ENCODE assay signal across 8 cellular contexts in the genomic region with DNA sequence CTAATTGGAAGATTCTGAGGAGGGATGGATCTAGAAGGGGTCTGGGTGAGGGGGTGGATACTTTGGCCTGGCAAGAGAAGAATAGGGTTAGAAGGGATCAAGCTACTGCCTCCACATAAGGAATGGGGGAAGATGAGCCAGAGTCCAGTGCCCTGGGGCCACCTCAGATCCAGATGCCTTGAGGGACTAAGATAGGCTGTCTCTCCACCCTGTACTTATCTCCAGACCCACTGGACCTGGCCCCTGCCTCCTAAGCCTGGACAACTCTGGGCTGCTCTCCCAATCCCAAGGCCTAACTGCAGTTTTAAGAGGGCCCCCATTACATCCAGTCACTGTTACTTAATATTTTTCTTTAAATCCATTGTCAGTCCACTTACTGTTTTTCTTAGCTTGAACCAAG. TPM values are rescaled to one million over a fixed set of nuclear protein-coding genes. Genes with fewer than 3 reads are reported as not detected.
DNase-seq lines count a peak whose midpoint lies in the region; ATAC-seq and TF ChIP-seq lines count a peak whose summit lies in the region.

No MANE protein-coding gene starts in this region.

- H3K27ac Mint-ChIP-seq in activated T-helper 1 cell treated with anti-CD3 and anti-CD28 coated beads, Interleukin-12 subunit alpha, Interleukin-12 subunit beta, Interleukin-2, Interleukin-4 antibody, amounts not matched to agents 30 ng/mL and 10 ng/mL and 1 ng/mL, durations not matched to agents 14 hours and 24 hours and 36 hours: peak overlapping the region; percentile 80
- peak overlapping the region; percentile 82 for H3K27ac Mint-ChIP-seq in stimulated activated memory B cell treated with anti-CD40 and anti-IgM and Interleukin-4, amounts not matched to agents 10 μg/mL and 1 μg/mL and 100 μg/mL, for 72 hours

- POLR2A ChIA-PET in HEK293 (lab: Yijun Ruan, JAX): interaction anchor here (2.0 kb wide), 1 partner anchor 16 kb away, joined by 11 read pairs; no protein-coding TSS in a partner anchor

- TF ChIP-seq CTCF in HEK293 (tag by site-specific recombination; IDR thresholded peaks at IDR 0.05): no peak

- peak overlapping the region; percentile 82 for H3K4me3 ChIP-seq in HEK293 (ENCODE audit: low read depth, low read length)
- peak overlapping the region; percentile 87 for H3K4me3 ChIP-seq in iPS-11a (ENCODE audit: low read depth, low read length)

- CTCF ChIA-PET in HEK293 (lab: Yijun Ruan, JAX): interaction anchor here (0.6 to 1.6 kb wide), 2 partner anchors 30 to 84 kb away, joined by 3 read pairs; no protein-coding TSS in a partner anchor

- no peaks in the 10 kb centered on the region for H3K4me1 ChIP-seq in HEK293 (ENCODE audit: control insufficient read depth, insufficient read depth, low read length)

- peaks cover 6% of the 10 kb centered on the region for H3K36me3 Mint-ChIP-seq in activated T-helper 1 cell treated with anti-CD3 and anti-CD28 coated beads, Interleukin-12 subunit alpha, Interleukin-12 subunit beta, Interleukin-2, Interleukin-4 antibody, amounts not matched to agents 30 ng/mL and 10 ng/mL and 1 ng/mL, durations not matched to agents 14 hours and 24 hours and 36 hours (ENCODE audit: low read depth)
- peaks cover 11% of the 10 kb centered on the region for H3K36me3 Mint-ChIP-seq in stimulated activated memory B cell treated with anti-CD40 and anti-IgM and Interleukin-4, amounts not matched to agents 10 μg/mL and 1 μg/mL and 100 μg/mL, for 72 hours

- no peaks in the 10 kb centered on the region for H3K9me3 ChIP-seq in HEK293 (ENCODE audit: control insufficient read depth, insufficient read depth, low read depth, low read length)

- ATAC-seq in stimulated activated memory B cell treated with anti-CD40 and anti-IgM and Interleukin-4, amounts not matched to agents 10 μg/mL and 1 μg/mL and 100 μg/mL, for 72 hours: no peak
- no peak for ATAC-seq in HG02852 (IDR thresholded peaks at IDR 0.05; ENCODE audit: unreplicated experiment)
- ATAC-seq in GM19397 (IDR thresholded peaks at IDR 0.05; ENCODE audit: unreplicated experiment): no peak

- peaks cover 0 to 18% of the 10 kb centered on the region in 2 experiments; a peak in 2 of 3 replicates for H3K36me3 ChIP-seq in HEK293 (ENCODE audit: control insufficient read depth in 2 of 2, insufficient read depth in 1 of 2, low read length in 2 of 2)

- peak overlapping the region; percentile 95 for H3K4me3 Mint-ChIP-seq in activated T-helper 1 cell treated with anti-CD3 and anti-CD28 coated beads, Interleukin-12 subunit alpha, Interleukin-12 subunit beta, Interleukin-2, Interleukin-4 antibody, amounts not matched to agents 30 ng/mL and 10 ng/mL and 1 ng/mL, durations not matched to agents 14 hours and 24 hours and 36 hours
- peak overlapping the region; percentile 99 for H3K4me3 Mint-ChIP-seq in stimulated activated memory B cell treated with anti-CD40 and anti-IgM and Interleukin-4, amounts not matched to agents 10 μg/mL and 1 μg/mL and 100 μg/mL, for 72 hours

- intact Hi-C loops in activated T-helper 1 cell treated with anti-CD3 and anti-CD28 coated beads, Interleukin-12 subunit alpha, Interleukin-12 subunit beta, Interleukin-2, Interleukin-4 antibody, amounts not matched to agents 30 ng/mL and 10 ng/mL and 1 ng/mL, durations not matched to agents 14 hours and 24 hours and 36 hours (cut with micrococcal nuclease): no loop called here

- peaks cover 20% of the 10 kb centered on the region for H3K4me1 Mint-ChIP-seq in activated T-helper 1 cell treated with anti-CD3 and anti-CD28 coated beads, Interleukin-12 subunit alpha, Interleukin-12 subunit beta, Interleukin-2, Interleukin-4 antibody, amounts not matched to agents 30 ng/mL and 10 ng/mL and 1 ng/mL, durations not matched to agents 14 hours and 24 hours and 36 hours (ENCODE audit: low read depth)
- peaks cover 41% of the 10 kb centered on the region for H3K4me1 Mint-ChIP-seq in stimulated activated memory B cell treated with anti-CD40 and anti-IgM and Interleukin-4, amounts not matched to agents 10 μg/mL and 1 μg/mL and 100 μg/mL, for 72 hours

- DNase-seq in activated T-helper 1 cell treated with anti-CD3 and anti-CD28 coated beads, Interleukin-12 subunit alpha, Interleukin-12 subunit beta, Interleukin-2, Interleukin-4 antibody, amounts not matched to agents 30 ng/mL and 10 ng/mL and 1 ng/mL, durations not matched to agents 14 hours and 24 hours and 36 hours (ENCODE audit: low spot score): no peak
- DNase-seq in T1000 (lab: John Stamatoyannopoulos, UW) (no peak), RKO (ENCODE audit: low spot score) (no peak)

- peak overlapping the region; percentile 95; the same call in 1 of the 2 replicates for H3K27ac ChIP-seq in HEK293 (ENCODE audit: extremely low read depth, low read depth, low read length)

- H3K27me3 Mint-ChIP-seq in activated T-helper 1 cell treated with anti-CD3 and anti-CD28 coated beads, Interleukin-12 subunit alpha, Interleukin-12 subunit beta, Interleukin-2, Interleukin-4 antibody, amounts not matched to agents 30 ng/mL and 10 ng/mL and 1 ng/mL, durations not matched to agents 14 hours and 24 hours and 36 hours (ENCODE audit: insufficient read depth): peaks cover 4% of the 10 kb centered on the region
- no peaks in the 10 kb centered on the region for H3K27me3 Mint-ChIP-seq in stimulated activated memory B cell treated with anti-CD40 and anti-IgM and Interleukin-4, amounts not matched to agents 10 μg/mL and 1 μg/mL and 100 μg/mL, for 72 hours

- H3K9me3 Mint-ChIP-seq in activated T-helper 1 cell treated with anti-CD3 and anti-CD28 coated beads, Interleukin-12 subunit alpha, Interleukin-12 subunit beta, Interleukin-2, Interleukin-4 antibody, amounts not matched to agents 30 ng/mL and 10 ng/mL and 1 ng/mL, durations not matched to agents 14 hours and 24 hours and 36 hours: no peaks in the 10 kb centered on the region
- no peaks in the 10 kb centered on the region for H3K9me3 Mint-ChIP-seq in stimulated activated memory B cell treated with anti-CD40 and anti-IgM and Interleukin-4, amounts not matched to agents 10 μg/mL and 1 μg/mL and 100 μg/mL, for 72 hours

TF ChIP-seq in HEK293, 187 proteins besides CTCF, POLR2A, EP300 and RAD21:
- TF ChIP-seq ZNF214 (tag by site-specific recombination; IDR thresholded peaks at IDR 0.05; ENCODE audit: borderline replicate concordance): no peak
- no peak for TF ChIP-seq ZNF596 (tag by site-specific recombination; IDR thresholded peaks at IDR 0.05)
- no peak for TF ChIP-seq GLIS1 (tag by site-specific recombination; IDR thresholded peaks at IDR 0.05)
- no peak for TF ChIP-seq ZNF518A (tag by site-specific recombination; conservative IDR thresholded peaks at IDR 0.05; ENCODE audit: low read depth)
- TF ChIP-seq ZNF792 (tag by site-specific recombination; IDR thresholded peaks at IDR 0.05): no peak
- TF ChIP-seq KLF8 (tag by site-specific recombination; IDR thresholded peaks at IDR 0.05): no peak
- TF ChIP-seq ZSCAN23 (tag by site-specific recombination; IDR thresholded peaks at IDR 0.05): no peak

RNA-seq across cellular contexts. Expression of gene DVL3, which starts 2.0 kb away (rescaled TPM):
- total RNA-seq in activated T-helper 1 cell treated with anti-CD3 and anti-CD28 coated beads, Interleukin-12 subunit alpha, Interleukin-12 subunit beta, Interleukin-2, Interleukin-4 antibody, amounts not matched to agents 30 ng/mL and 10 ng/mL and 1 ng/mL, durations not matched to agents 14 hours and 24 hours and 36 hours: 59.4 and 61.5 TPM in 2 replicates

RNA-seq across cellular contexts. Expression of gene AP2M1, which starts 17.4 kb away (rescaled TPM):
- total RNA-seq in activated T-helper 1 cell treated with anti-CD3 and anti-CD28 coated beads, Interleukin-12 subunit alpha, Interleukin-12 subunit beta, Interleukin-2, Interleukin-4 antibody, amounts not matched to agents 30 ng/mL and 10 ng/mL and 1 ng/mL, durations not matched to agents 14 hours and 24 hours and 36 hours: 235 and 238 TPM in 2 replicates

RNA-seq across cellular contexts. Expression of gene EIF2B5, which starts 22.0 kb away (rescaled TPM):
- total RNA-seq in activated T-helper 1 cell treated with anti-CD3 and anti-CD28 coated beads, Interleukin-12 subunit alpha, Interleukin-12 subunit beta, Interleukin-2, Interleukin-4 antibody, amounts not matched to agents 30 ng/mL and 10 ng/mL and 1 ng/mL, durations not matched to agents 14 hours and 24 hours and 36 hours: 75.6 and 75.9 TPM in 2 replicates

RNA-seq across cellular contexts. Expression of gene ABCF3, which starts 28.8 kb away (rescaled TPM):
- 75.2 and 76.4 TPM in 2 replicates for total RNA-seq in activated T-helper 1 cell treated with anti-CD3 and anti-CD28 coated beads, Interleukin-12 subunit alpha, Interleukin-12 subunit beta, Interleukin-2, Interleukin-4 antibody, amounts not matched to agents 30 ng/mL and 10 ng/mL and 1 ng/mL, durations not matched to agents 14 hours and 24 hours and 36 hours
